ENCODE assay signal across 1 cellular context in genomic region chrX:101108293-101108692, GRCh38.
TF ChIP-seq lines count a peak whose summit lies in the region.

No MANE protein-coding gene starts in this region.

TF ChIP-seq in HepG2, 621 proteins besides CTCF, POLR2A, EP300 and RAD21:
- TF ChIP-seq LCORL (IDR thresholded peaks at IDR 0.05) (no peak), LCORL (CRISPR knock-in tag; IDR thresholded peaks at IDR 0.05) (no peak), ZNF800 (CRISPR knock-in tag; IDR thresholded peaks at IDR 0.05) (no peak), ADNP (CRISPR knock-in tag; IDR thresholded peaks at IDR 0.05) (no peak), POGZ (CRISPR knock-in tag; IDR thresholded peaks at IDR 0.05) (no peak), ZNF83 (CRISPR knock-in tag; IDR thresholded peaks at IDR 0.05; ENCODE audit: borderline replicate concordance) (no peak), HIC2 (CRISPR knock-in tag; IDR thresholded peaks at IDR 0.05; ENCODE audit: low read depth) (no peak), KAT8 (CRISPR knock-in tag; IDR thresholded peaks at IDR 0.05) (no peak), GATAD1 (CRISPR knock-in tag; IDR thresholded peaks at IDR 0.05) (no peak), ZNF350 (CRISPR knock-in tag; IDR thresholded peaks at IDR 0.05; ENCODE audit: borderline replicate concordance, low read depth) (no peak), XBP1 (CRISPR knock-in tag; IDR thresholded peaks at IDR 0.05) (no peak), ZNF850 (CRISPR knock-in tag; conservative IDR thresholded peaks at IDR 0.05) (no peak), MIXL1 (CRISPR knock-in tag; IDR thresholded peaks at IDR 0.05) (no peak)
